23 cellular contexts compared by ENCODE assay signal in the genomic region with DNA sequence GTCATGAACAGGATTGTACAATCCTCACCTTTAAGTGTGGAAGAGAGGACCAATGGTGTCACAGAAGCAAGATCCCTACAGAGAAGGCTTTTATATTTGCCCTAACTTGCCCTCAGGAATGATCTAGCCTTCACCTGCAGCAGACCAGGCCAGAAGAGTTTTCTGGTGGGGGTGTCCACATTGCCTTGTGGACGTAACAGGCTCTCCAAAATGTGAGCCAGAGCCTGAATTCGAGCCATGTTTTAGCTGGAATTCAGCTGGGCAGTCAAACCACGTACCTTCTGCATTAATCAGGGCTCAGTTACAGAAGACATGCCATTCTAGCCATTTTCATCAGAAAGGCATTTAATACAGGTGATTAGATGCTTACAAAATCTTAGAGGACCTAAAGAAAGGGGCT. TPM values are rescaled to one million over a fixed set of nuclear protein-coding genes. Genes with fewer than 3 reads are reported as not detected.
DNase-seq lines count a peak whose midpoint lies in the region; ATAC-seq, FAIRE-seq and TF ChIP-seq lines count a peak whose summit lies in the region.
"Had no signal": no experiment of that assay in that cellular context is flagged by ENCODE, and none has a peak within 500 bp of the region (broad histone marks: within the 10 kb centered on the region; RNA-seq: fewer than 3 reads in every experiment).

No MANE protein-coding gene starts in this region.

- no peak overlapping the region for H3K4me3 Mint-ChIP-seq in CD8-positive, alpha-beta memory T cell
- H3K4me3 Mint-ChIP-seq: CD8-positive, alpha-beta T cell had no signal

- peaks cover 0 to 7% (median 0%) of the 10 kb centered on the region in 3 donors for H3K4me1 Mint-ChIP-seq in CD8-positive, alpha-beta memory T cell

- peaks cover 7 to 10% of the 10 kb centered on the region in 2 donors for H3K27me3 Mint-ChIP-seq in CD8-positive, alpha-beta memory T cell

- no peak for FAIRE-seq in bronchial epithelial cell (lab: Jason Lieb, UNC)
- FAIRE-seq: H54 had no signal

- H3K27ac Mint-ChIP-seq in CD8-positive, alpha-beta memory T cell = peak overlapping the region in 2 of 8 donors; percentile 67 to 80
- H3K27ac Mint-ChIP-seq: CD8-positive, alpha-beta T cell had no signal

- ATAC-seq in left cardiac atrium (no peak), HG03442 (IDR thresholded peaks at IDR 0.05; ENCODE audit: unreplicated experiment) (no peak)
- ATAC-seq: CD8-positive, alpha-beta T cell; PC-3 had no signal

- no peak overlapping the region for H3K4me3 ChIP-seq in BLaER1 treated with 17β-estradiol and CSF1 and Interleukin-3, amounts not matched to agents 10 nM and 100 nM
- H3K4me3 ChIP-seq in bronchial epithelial cell (ENCODE audit: low read depth, low read length) = no peak overlapping the region
- no peak overlapping the region for H3K4me3 ChIP-seq in neuron (ENCODE audit: low read length)
- H3K4me3 ChIP-seq in CD8-positive, alpha-beta memory T cell (ENCODE audit: low read length) = no peak overlapping the region
- H3K4me3 ChIP-seq: BLaER1 had no signal

- no peak overlapping the region for H3K27ac ChIP-seq in BLaER1 treated with 17β-estradiol and CSF1 and Interleukin-3, amounts not matched to agents 10 nM and 100 nM
- H3K27ac ChIP-seq in CD8-positive, alpha-beta memory T cell (ENCODE audit: low read depth, low read length) = no peak overlapping the region
- H3K27ac ChIP-seq: BLaER1, HL-60 had no signal

- H3K9me3 Mint-ChIP-seq in CD8-positive, alpha-beta memory T cell = no peaks in the 10 kb centered on the region
- H3K9me3 Mint-ChIP-seq: CD8-positive, alpha-beta T cell had no signal

- CTCF ChIA-PET in CD8-positive, alpha-beta memory T cell (lab: Charles Lee) = no interaction called here

- H3K4me1 ChIP-seq in BLaER1 treated with 17β-estradiol and CSF1 and Interleukin-3, amounts not matched to agents 10 nM and 100 nM = peaks cover 6 to 53% (median 31%) of the 10 kb centered on the region in 10 experiments; a peak in 19 of 20 replicates
- H3K4me1 ChIP-seq in neuron (ENCODE audit: insufficient read depth, low read length) = peaks cover 14% of the 10 kb centered on the region
- H3K4me1 ChIP-seq in CD8-positive, alpha-beta memory T cell (ENCODE audit: insufficient read depth, low read length) = no peaks in the 10 kb centered on the region

- peaks cover 0 to 18% (median 7%) of the 10 kb centered on the region in 11 experiments; a peak in 12 of 22 replicates for H3K27me3 ChIP-seq in BLaER1 treated with 17β-estradiol and CSF1 and Interleukin-3, amounts not matched to agents 10 nM and 100 nM
- no peaks in the 10 kb centered on the region for H3K27me3 ChIP-seq in bronchial epithelial cell (ENCODE audit: control insufficient read depth, insufficient read depth, low read length)
- H3K27me3 ChIP-seq in neuron (ENCODE audit: insufficient read depth, low read length) = no peaks in the 10 kb centered on the region
- no peaks in the 10 kb centered on the region for H3K27me3 ChIP-seq in CD8-positive, alpha-beta memory T cell (ENCODE audit: insufficient read depth, low read length, poor library complexity, severe bottlenecking)

- H4K20me1 ChIP-seq in BLaER1 treated with 17β-estradiol and CSF1 and Interleukin-3, amounts not matched to agents 10 nM and 100 nM = 0 out of 22 replicates have a peak, but pooled peaks cover 0 to 8% (median 0%) of the 10 kb centered on the region in 11 experiments
- H4K20me1 ChIP-seq: BLaER1 had no signal

- H3K36me3 Mint-ChIP-seq in CD8-positive, alpha-beta memory T cell = no peaks in the 10 kb centered on the region
- H3K36me3 Mint-ChIP-seq: CD8-positive, alpha-beta T cell had no signal

- no peak for TF ChIP-seq CTCF in bronchial epithelial cell (IDR thresholded peaks at IDR 0.05; ENCODE audit: insufficient read depth, low read length, severe bottlenecking)

- no peak overlapping the region for H3K9ac ChIP-seq in BLaER1 treated with 17β-estradiol and CSF1 and Interleukin-3, amounts not matched to agents 10 nM and 100 nM
- H3K9ac ChIP-seq: BLaER1 had no signal

- no peaks in the 10 kb centered on the region for H3K36me3 ChIP-seq in BLaER1 treated with 17β-estradiol and CSF1 and Interleukin-3, amounts not matched to agents 10 nM and 100 nM
- H3K36me3 ChIP-seq in bronchial epithelial cell (ENCODE audit: control insufficient read depth, insufficient read depth, low read length) (no peaks in the 10 kb centered on the region), neuron (ENCODE audit: insufficient read depth, low read length) (no peaks in the 10 kb centered on the region)
- H3K36me3 ChIP-seq in CD8-positive, alpha-beta memory T cell (ENCODE audit: insufficient read depth, low read length) = no peaks in the 10 kb centered on the region
- H3K36me3 ChIP-seq: BLaER1 had no signal

- H3K4me2 ChIP-seq in BLaER1 treated with 17β-estradiol and CSF1 and Interleukin-3, amounts not matched to agents 10 nM and 100 nM = peak overlapping the region in 6 of 11 experiments; percentile 70 to 87 (median 76); a peak in 12 of 22 replicates
- H3K4me2 ChIP-seq: BLaER1 had no signal

- intact Hi-C loops in left cardiac atrium (cut with DNase I) = no loop called here

- peak overlapping the region; percentile 24 for H2AFZ ChIP-seq in neuron (ENCODE audit: low read depth, low read length)

- POLR2A ChIA-PET in CD8-positive, alpha-beta memory T cell (lab: Charles Lee) = no interaction called here

- no peaks in the 10 kb centered on the region for H3K9me3 ChIP-seq in BLaER1 treated with 17β-estradiol and CSF1 and Interleukin-3, amounts not matched to agents 10 nM and 100 nM (replicated peaks in 1 of 11)
- no peaks in the 10 kb centered on the region for H3K9me3 ChIP-seq in neuron (ENCODE audit: low read length)
- no peaks in the 10 kb centered on the region for H3K9me3 ChIP-seq in CD8-positive, alpha-beta memory T cell (ENCODE audit: low read length)
- H3K9me3 ChIP-seq: BLaER1 had no signal

- DNase-seq in EH (ENCODE audit: low read depth) = peak; percentile 15
- DNase-seq in bronchial epithelial cell (ENCODE audit: low read depth) = peak; percentile 70
- no peak for DNase-seq in left cardiac atrium
- DNase-seq in CD8-positive, alpha-beta memory T cell = no peak
- DNase-seq: Calu3; CD8-positive, alpha-beta T cell; DMS153; EL; GF-D8; KBM-7; NCI-H1092; NCI-H1436; NCI-H1930; NCI-H446; PC-3; Right ventricle myocardium superior; SW 1271 had no signal

RNA-seq across cellular contexts. Expression of gene RAB7A, which starts 23.6 kb away (rescaled TPM):
- total RNA-seq in bronchial epithelial cell = 43.7 and 80.0 TPM in 2 replicates
- 100 to 1,000 TPM; 204 to 255 TPM for total RNA-seq in left cardiac atrium
- total RNA-seq in CD8-positive, alpha-beta memory T cell = 100 to 1,000 TPM; 260 to 285 TPM
- polyA plus RNA-seq in CD8-positive, alpha-beta memory T cell = 206 TPM

RNA-seq across cellular contexts. Expression of gene RPN1, which starts 51.8 kb away (rescaled TPM):
- 506 and 514 TPM in 2 replicates for total RNA-seq in bronchial epithelial cell
- 100 to 1,000 TPM; 139 to 170 TPM for total RNA-seq in left cardiac atrium
- total RNA-seq in CD8-positive, alpha-beta memory T cell = 100 to 1,000 TPM; 188 to 194 TPM
- 294 TPM for polyA plus RNA-seq in CD8-positive, alpha-beta memory T cell

Comparison
In these comparisons a context has a peak if more than half of its experiments do, and no peak if none do; other contexts are left out.
1. DNase-seq: peak in EH (single experiment) and bronchial epithelial cell (single experiment); none in left cardiac atrium (single experiment) and CD8-positive, alpha-beta memory T cell (0 of 5).